In the genomic region with DNA sequence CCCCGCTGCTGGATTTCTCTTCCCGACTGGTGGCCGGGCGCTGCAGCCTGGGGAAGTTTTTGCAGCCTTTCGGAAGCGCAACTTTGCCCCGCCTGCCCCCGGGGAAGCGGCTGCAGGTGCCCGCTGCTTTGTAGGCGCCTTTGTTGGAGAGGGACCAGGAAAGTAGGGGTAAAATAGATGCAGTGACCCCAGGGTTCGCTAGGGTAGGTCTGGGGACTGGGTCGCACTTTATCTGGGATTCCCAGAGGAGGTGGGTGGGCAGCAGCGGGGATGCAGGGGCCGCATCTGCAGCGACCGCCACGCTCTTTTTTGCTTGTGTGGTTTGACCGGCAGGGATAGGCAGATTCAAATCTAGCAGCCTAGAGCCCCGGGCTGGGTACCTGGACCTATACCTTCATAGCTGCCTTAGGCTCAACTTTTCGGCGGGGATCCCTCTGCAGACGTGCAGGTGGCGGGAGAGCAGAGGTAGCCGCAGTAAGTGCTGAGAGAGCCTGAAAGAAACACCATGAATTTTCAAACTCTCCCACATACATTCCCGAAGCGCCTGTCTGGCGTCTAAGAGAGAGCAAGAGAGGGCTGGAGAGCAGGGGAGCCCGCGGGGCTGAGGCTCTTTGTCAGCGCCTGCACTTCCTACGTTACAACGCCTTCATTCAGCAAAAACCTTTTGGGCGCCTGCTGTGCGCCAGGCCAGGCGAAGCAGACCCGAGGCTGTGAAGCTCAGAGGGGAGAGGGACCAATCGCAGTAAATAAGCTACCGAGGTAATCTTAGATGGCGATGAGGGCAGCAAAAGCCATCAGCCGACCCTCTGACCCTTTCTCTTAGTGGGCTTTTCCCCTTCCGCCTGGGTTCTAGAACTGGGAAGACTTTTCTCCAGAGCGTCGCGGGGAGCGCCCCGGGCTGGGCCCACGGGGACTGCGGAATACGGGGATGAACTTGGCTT, we compare ENCODE assay signal across 10 cellular contexts. TPM values are rescaled to one million over a fixed set of nuclear protein-coding genes. Genes with fewer than 3 reads are reported as not detected.
DNase-seq lines count a peak whose midpoint lies in the region; ATAC-seq and TF ChIP-seq lines count a peak whose summit lies in the region.
"Had no signal": no experiment of that assay in that cellular context is flagged by ENCODE, and none has a peak within 500 bp of the region (broad histone marks: within the 10 kb centered on the region; RNA-seq: fewer than 3 reads in every experiment).

No MANE protein-coding gene starts in this region.

- H3K27me3 ChIP-seq in sigmoid colon: peaks cover 9 to 65% (median 25%) of the 10 kb centered on the region in 3 donors

- H3K4me3 ChIP-seq in sigmoid colon: peak overlapping the region in 3 of 4 donors; percentile 16 to 29 (median 17)

- 1 to 2% methylated on average over 50 of the region's 50 CpGs for WGBS in sigmoid colon, 2 donors

- peak overlapping the region; percentile 87 for H3K4me3 Mint-ChIP-seq in endothelial cell (ENCODE audit: unreplicated experiment)

- H3K27ac Mint-ChIP-seq in endothelial cell (ENCODE audit: unreplicated experiment): no peak overlapping the region

- no peak for ATAC-seq in GM21723 (IDR thresholded peaks at IDR 0.05; ENCODE audit: unreplicated experiment)
- ATAC-seq in HG02610 (IDR thresholded peaks at IDR 0.05; ENCODE audit: unreplicated experiment): no peak
- no peak for ATAC-seq in GM21360 (IDR thresholded peaks at IDR 0.05; ENCODE audit: unreplicated experiment)

- intact Hi-C loops in sigmoid colon (cut with DNase I): no loop called here

- no peaks in the 10 kb centered on the region for H3K36me3 ChIP-seq in sigmoid colon

- peaks cover 14% of the 10 kb centered on the region for H3K27me3 Mint-ChIP-seq in endothelial cell (ENCODE audit: unreplicated experiment)

- TF ChIP-seq POLR2A in sigmoid colon (IDR thresholded peaks at IDR 0.05): no peak

- DNase-seq in DMS153 treated with DMSO at 0.1 percent for 48 hours (lab: John Stamatoyannopoulos, UW; ENCODE audit: unreplicated experiment) (peak; percentile 2), DMS153 (lab: John Stamatoyannopoulos, UW) (no peak), RPMI8226 (peak; percentile 10), endothelial cell (ENCODE audit: low spot score) (peak; percentile 25), sigmoid colon (no peak)
- DNase-seq: activated gamma-delta T cell had no signal

- no peak overlapping the region for H3K27ac ChIP-seq in sigmoid colon
- H3K27ac ChIP-seq: 22Rv1 had no signal

- TF ChIP-seq CTCF in endothelial cell (IDR thresholded peaks at IDR 0.05; ENCODE audit: unreplicated experiment) (no peak), sigmoid colon (IDR thresholded peaks at IDR 0.05) (no peak)

- peaks cover 0 to 29% (median 17%) of the 10 kb centered on the region in 4 donors for H3K4me1 ChIP-seq in sigmoid colon

- TF ChIP-seq EP300 in sigmoid colon (IDR thresholded peaks at IDR 0.05): no peak

- no peaks in the 10 kb centered on the region for H3K9me3 Mint-ChIP-seq in endothelial cell (ENCODE audit: unreplicated experiment)

- H3K9me3 ChIP-seq in sigmoid colon: no peaks in the 10 kb centered on the region

- H3K36me3 Mint-ChIP-seq in endothelial cell (ENCODE audit: low read depth, unreplicated experiment): no peaks in the 10 kb centered on the region

- H3K4me1 Mint-ChIP-seq in endothelial cell (ENCODE audit: unreplicated experiment): peaks cover 14% of the 10 kb centered on the region

RNA-seq across cellular contexts. Expression of a gene that starts 0.6 kb away (rescaled TPM):
- total RNA-seq in endothelial cell (ENCODE audit: unreplicated experiment): 0.15 TPM
- under 1 TPM; 0.33 to 0.71 (median 0.62) TPM for total RNA-seq in sigmoid colon
- polyA plus RNA-seq in sigmoid colon: under 1 TPM in 1 of 3 donors, not detected in 2; 0.31 TPM

Comparison
In these comparisons a context has a peak if more than half of its experiments do, and no peak if none do; other contexts are left out.
1. DNase-seq: peak in DMS153 treated with DMSO at 0.1 percent for 48 hours (single experiment), RPMI8226 (single experiment) and endothelial cell (single experiment); none in DMS153 (single experiment) and sigmoid colon (single experiment).